In genomic region chr1:8817413-8818324, GRCh38 we compare ENCODE assay signal across 8 cellular contexts. TPM values are rescaled to one million over a fixed set of nuclear protein-coding genes. Genes with fewer than 3 reads are reported as not detected.
DNase-seq lines count a peak whose midpoint lies in the region; ATAC-seq and TF ChIP-seq lines count a peak whose summit lies in the region.

RERE (minus strand) TSS chr1:8817640.

- H3K4me3 ChIP-seq in AG04450 (ENCODE audit: low read depth, low read length) = peak within 1 kb of the TSS; percentile 85
- H3K4me3 ChIP-seq in WI38 (ENCODE audit: low read depth, low read length) = peak within 1 kb of the TSS; percentile 74
- peak within 1 kb of the TSS; percentile 84 to 94 (median 85) for H3K4me3 ChIP-seq in mammary epithelial cell (replicated peaks in 1 of 3; ENCODE audit: insufficient read depth in 1 of 3, low read depth in 2 of 3, low read length in 3 of 3)
- H3K4me3 ChIP-seq in spleen = peak within 1 kb of the TSS; percentile 64 to 81 (median 74)

- in situ Hi-C loops in mammary epithelial cell (cut with MboI; ENCODE audit: low sequenced_read_pairs in 2 of 2) = no loop called here

- no TSS peak for BruUV-seq in mammary epithelial cell (replicated peaks; lab: Mats Ljungman, UMichigan)

- CTCF ChIA-PET in AG04450 (lab: Charles Lee) = interaction anchor here (0.8 kb wide), 1 partner anchor 87 kb away, joined by 3 read pairs; no protein-coding TSS in a partner anchor
- CTCF ChIA-PET in mammary epithelial cell (lab: Charles Lee; ENCODE audit: low non-redundant PET) = interaction anchor here (1.0 kb wide), 1 partner anchor 31 kb away, joined by 8 read pairs; no protein-coding TSS in a partner anchor

- dilution Hi-C loops in mammary epithelial cell (cut with HindIII; ENCODE audit: low sequenced_read_pairs) = no loop called here

- H3K36me3 ChIP-seq in mammary epithelial cell (ENCODE audit: insufficient read depth, low read length) (no peaks in the 10 kb centered on the region), spleen (no peaks in the 10 kb centered on the region)

- POLR2A ChIA-PET in AG04450 (lab: Yijun Ruan, JAX) = interaction anchor here (0.5 to 2.0 kb wide), 14 partner anchors 22 to 369 kb away, joined by 3 to 25 read pairs (median 6); no protein-coding TSS in a partner anchor

- peaks cover 44% of the 10 kb centered on the region for H3K79me2 ChIP-seq in mammary epithelial cell (ENCODE audit: insufficient read depth, low read length)

- H3K9me3 ChIP-seq in AG04450 (ENCODE audit: control insufficient read depth, insufficient read depth, low read length) (no peaks in the 10 kb centered on the region), mammary epithelial cell (replicated peaks; ENCODE audit: insufficient read depth, low read length) (no peaks in the 10 kb centered on the region), spleen (no peaks in the 10 kb centered on the region)

- H3K4me1 ChIP-seq in mammary epithelial cell (ENCODE audit: insufficient read depth, low read length) = peaks cover 43% of the 10 kb centered on the region
- peaks cover 17 to 78% (median 63%) of the 10 kb centered on the region in 6 donors for H3K4me1 ChIP-seq in spleen

- DNase-seq in AG04450 (ENCODE audit: low read depth, low spot score) (peak; percentile 86), NCI-H226 (peak; percentile 79), mammary epithelial cell (peak; percentile 94), inferior parietal cortex (ENCODE audit: extremely low spot score) (peak; percentile 93), spleen (peak; percentile 96)

- H3K9ac ChIP-seq in mammary epithelial cell (ENCODE audit: insufficient read depth, low read length) = peak within 1 kb of the TSS; percentile 92

- TF ChIP-seq POLR2A in spleen (IDR thresholded peaks at IDR 0.05) = peak; percentile 84 to 95 (median 86)

- TF ChIP-seq CTCF in AG04450 (IDR thresholded peaks at IDR 0.05; ENCODE audit: low read depth, low read length) = no peak
- TF ChIP-seq CTCF in WI38 (IDR thresholded peaks at IDR 0.05; ENCODE audit: low read depth, low read length) = no peak
- peak in 1 of 2 donors; percentile 24 for TF ChIP-seq CTCF in mammary epithelial cell (conservative IDR thresholded peaks at IDR 0.05 in 1 of 2, IDR thresholded peaks at IDR 0.05 in 1 of 2; ENCODE audit: extremely low read depth in 1 of 2, insufficient read depth in 1 of 2, low read depth in 1 of 2, low read length in 2 of 2)
- peak in 6 of 11 experiments; percentile 33 to 59 (median 45) for TF ChIP-seq CTCF in spleen (IDR thresholded peaks at IDR 0.05 in 8 of 11, conservative IDR thresholded peaks at IDR 0.05 in 3 of 11)

- H3K4me2 ChIP-seq in mammary epithelial cell (ENCODE audit: insufficient read depth, low read depth, low read length) = peak within 1 kb of the TSS; percentile 97

- intact Hi-C loops in mammary epithelial cell (cut with micrococcal nuclease) (no loop called here), spleen (cut with DNase I; ENCODE audit: low total_unique reads) (no loop called here)

- H3K27me3 ChIP-seq in AG04450 (ENCODE audit: control insufficient read depth, insufficient read depth, low read length) (no peaks in the 10 kb centered on the region), mammary epithelial cell (ENCODE audit: insufficient read depth, low read length) (no peaks in the 10 kb centered on the region), spleen (replicated peaks in 1 of 7) (no peaks in the 10 kb centered on the region)

- H4K20me1 ChIP-seq in mammary epithelial cell (ENCODE audit: insufficient read depth, low read length) = no peaks in the 10 kb centered on the region

- peak within 1 kb of the TSS; percentile 94 for H2AFZ ChIP-seq in mammary epithelial cell (ENCODE audit: low read depth, low read length)

- WGBS in mammary epithelial cell (ENCODE audit: low coverage, missing lambda C conversion rate) = 2% methylated on average over 22 of the region's 82 CpGs
- WGBS in spleen, 5 donors = 0 to 2% (median 1%) methylated on average over 55 to 82 of the region's 82 CpGs

- ATAC-seq in GM18873 (IDR thresholded peaks at IDR 0.05; ENCODE audit: low FRiP score, unreplicated experiment) (peak; percentile 85), HG03135 (IDR thresholded peaks at IDR 0.05; ENCODE audit: unreplicated experiment) (peak; percentile 87)

- H3K27ac ChIP-seq in AG04450 (ENCODE audit: low read depth, low read length) = peak within 1 kb of the TSS; percentile 80
- peak within 1 kb of the TSS; percentile 85 for H3K27ac ChIP-seq in mammary epithelial cell (ENCODE audit: insufficient read depth, low read depth, low read length)
- H3K27ac ChIP-seq in spleen = peak within 1 kb of the TSS; percentile 93 to 99 (median 96)

RNA-seq across cellular contexts. Expression of gene RERE, which starts in this region (rescaled TPM):
- 14.3 and 20.6 TPM in 2 replicates for polyA plus RNA-seq in AG04450 (2011; rRNA removed)
- polyA minus RNA-seq in AG04450 (2011; rRNA and poly(A)+ RNA removed) = 92.5 and 93.5 TPM in 2 replicates
- total RNA-seq in mammary epithelial cell = 10 to 100 TPM; 20.7 to 48.4 TPM
- polyA plus RNA-seq in mammary epithelial cell = 2.1 TPM
- polyA minus RNA-seq in mammary epithelial cell = 116 TPM
- total RNA-seq in spleen = 100 to 1,000 TPM in 6 of 7 donors, 10 to 100 TPM in 1; 86.8 to 149 (median 130) TPM
- 10 to 100 TPM; 10.3 to 28.4 (median 16.2) TPM for polyA plus RNA-seq in spleen

Comparison
In these comparisons a context has a peak if more than half of its experiments do, and no peak if none do; other contexts are left out.
1. Peak in every context shown above with its lines: DNase-seq, ATAC-seq, H3K4me3 ChIP-seq and H3K27ac ChIP-seq.
2. CTCF ChIP-seq: peak in spleen (6 of 11); none in AG04450 (single experiment) and WI38 (single experiment).